Comparison of ENCODE assay signal across 1 cellular context in the genomic region with DNA sequence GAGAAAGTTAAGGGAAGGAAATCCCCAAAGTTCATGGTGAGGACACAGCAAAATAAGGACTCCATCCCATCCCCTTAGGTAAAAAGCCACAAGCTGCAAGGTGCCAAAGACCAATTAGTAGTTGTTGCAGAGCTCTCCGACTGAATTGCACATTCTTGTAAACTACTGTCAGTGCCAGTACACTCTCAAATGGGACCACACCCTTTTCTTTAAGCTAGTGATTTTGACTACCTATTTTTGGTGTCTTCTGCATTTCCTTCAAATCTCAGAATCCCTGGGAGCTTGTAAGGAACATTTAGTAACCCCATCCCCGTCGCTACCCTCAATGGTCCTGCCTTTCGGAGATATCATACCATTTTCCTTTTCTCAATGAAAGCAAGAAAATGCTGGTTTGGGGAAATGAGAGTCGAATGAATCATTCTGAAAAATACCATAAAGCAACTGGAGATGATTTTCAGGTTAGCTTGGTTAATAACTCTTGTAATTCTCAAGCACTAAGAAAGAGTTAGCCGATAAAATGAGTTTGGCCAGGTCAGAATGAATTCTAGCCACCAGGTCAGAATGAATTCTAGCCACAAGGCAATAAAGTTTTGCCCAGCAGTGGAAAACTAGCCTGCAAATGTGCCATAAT.
TF ChIP-seq lines count a peak whose summit lies in the region.

No MANE protein-coding gene starts in this region.

TF ChIP-seq in GM23338, 12 proteins besides CTCF, POLR2A, EP300 and RAD21 (continued from another document):
- no peak for TF ChIP-seq ZNF114 (CRISPR knock-in tag; IDR thresholded peaks at IDR 0.05)
- TF ChIP-seq JUNB (IDR thresholded peaks at IDR 0.05; ENCODE audit: unreplicated experiment) = no peak
- TF ChIP-seq NANOG (IDR thresholded peaks at IDR 0.05; ENCODE audit: borderline replicate concordance) = no peak
- no peak for TF ChIP-seq EZH2phosphoT487 (IDR thresholded peaks at IDR 0.05; ENCODE audit: unreplicated experiment)
- TF ChIP-seq, protein P1, sequence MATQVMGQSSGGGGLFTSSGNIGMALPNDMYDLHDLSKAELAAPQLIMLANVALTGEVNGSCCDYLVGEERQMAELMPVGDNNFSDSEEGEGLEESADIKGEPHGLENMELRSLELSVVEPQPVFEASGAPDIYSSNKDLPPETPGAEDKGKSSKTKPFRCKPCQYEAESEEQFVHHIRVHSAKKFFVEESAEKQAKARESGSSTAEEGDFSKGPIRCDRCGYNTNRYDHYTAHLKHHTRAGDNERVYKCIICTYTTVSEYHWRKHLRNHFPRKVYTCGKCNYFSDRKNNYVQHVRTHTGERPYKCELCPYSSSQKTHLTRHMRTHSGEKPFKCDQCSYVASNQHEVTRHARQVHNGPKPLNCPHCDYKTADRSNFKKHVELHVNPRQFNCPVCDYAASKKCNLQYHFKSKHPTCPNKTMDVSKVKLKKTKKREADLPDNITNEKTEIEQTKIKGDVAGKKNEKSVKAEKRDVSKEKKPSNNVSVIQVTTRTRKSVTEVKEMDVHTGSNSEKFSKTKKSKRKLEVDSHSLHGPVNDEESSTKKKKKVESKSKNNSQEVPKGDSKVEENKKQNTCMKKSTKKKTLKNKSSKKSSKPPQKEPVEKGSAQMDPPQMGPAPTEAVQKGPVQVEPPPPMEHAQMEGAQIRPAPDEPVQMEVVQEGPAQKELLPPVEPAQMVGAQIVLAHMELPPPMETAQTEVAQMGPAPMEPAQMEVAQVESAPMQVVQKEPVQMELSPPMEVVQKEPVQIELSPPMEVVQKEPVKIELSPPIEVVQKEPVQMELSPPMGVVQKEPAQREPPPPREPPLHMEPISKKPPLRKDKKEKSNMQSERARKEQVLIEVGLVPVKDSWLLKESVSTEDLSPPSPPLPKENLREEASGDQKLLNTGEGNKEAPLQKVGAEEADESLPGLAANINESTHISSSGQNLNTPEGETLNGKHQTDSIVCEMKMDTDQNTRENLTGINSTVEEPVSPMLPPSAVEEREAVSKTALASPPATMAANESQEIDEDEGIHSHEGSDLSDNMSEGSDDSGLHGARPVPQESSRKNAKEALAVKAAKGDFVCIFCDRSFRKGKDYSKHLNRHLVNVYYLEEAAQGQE (IDR thresholded peaks at IDR 0.05; ENCODE audit: unreplicated experiment) = no peak
- no peak for TF ChIP-seq ETS1 (IDR thresholded peaks at IDR 0.05)
- TF ChIP-seq EZH2 (IDR thresholded peaks at IDR 0.05; ENCODE audit: low read depth, unreplicated experiment) = no peak
- TF ChIP-seq ZNF331 (CRISPR knock-in tag; IDR thresholded peaks at IDR 0.05; ENCODE audit: low read depth) = no peak
- no peak for TF ChIP-seq POLR2AphosphoS5 (IDR thresholded peaks at IDR 0.05; ENCODE audit: low read depth)
- no peak for TF ChIP-seq STAT1 (IDR thresholded peaks at IDR 0.05; ENCODE audit: unreplicated experiment)
